In genomic region chr7:149140784-149141183, GRCh38 we compare ENCODE assay signal across 2 cellular contexts.
TF ChIP-seq lines count a peak whose summit lies in the region.

No MANE protein-coding gene starts in this region.

TF ChIP-seq in SK-N-SH treated with all-trans-retinoic acid at 6 μM for 48 hours, 23 proteins besides CTCF, POLR2A, EP300 and RAD21:
- no peak for TF ChIP-seq ZNF8 (CRISPR knock-in tag; IDR thresholded peaks at IDR 0.05)

TF ChIP-seq in SK-N-SH, 30 proteins besides CTCF, POLR2A, EP300 and RAD21:
- no peak for TF ChIP-seq MAX (IDR thresholded peaks at IDR 0.05; ENCODE audit: low read depth)
